ENCODE assay signal across 18 cellular contexts in the genomic region with DNA sequence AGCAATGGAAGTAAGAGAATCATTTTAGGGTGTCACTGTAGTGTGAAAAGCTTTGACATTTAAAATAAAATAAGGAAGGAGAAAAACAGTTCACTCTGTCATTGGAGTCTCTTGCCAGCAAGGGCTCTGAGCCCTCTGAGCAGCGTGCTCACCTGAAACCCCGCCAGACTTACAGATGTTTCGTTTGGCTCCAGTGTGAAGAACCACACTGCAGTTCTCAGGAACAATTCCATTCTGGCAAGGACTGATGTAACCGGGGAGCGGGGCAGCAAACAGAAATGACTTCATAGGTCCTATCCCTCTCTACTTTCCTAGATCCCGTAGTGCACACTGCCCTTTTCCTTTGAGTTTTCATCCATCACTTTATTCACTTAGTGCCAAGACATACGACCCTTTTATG.
DNase-seq lines count a peak whose midpoint lies in the region; ATAC-seq, FAIRE-seq and TF ChIP-seq lines count a peak whose summit lies in the region.
"Had no signal": no experiment of that assay in that cellular context is flagged by ENCODE, and none has a peak within 500 bp of the region (broad histone marks: within the 10 kb centered on the region; RNA-seq: fewer than 3 reads in every experiment).

No MANE protein-coding gene starts in this region.

- H3K27me3 ChIP-seq in esophagus muscularis mucosa: no peaks in the 10 kb centered on the region
- H3K27me3 ChIP-seq: SJSA1 had no signal

- H3K27ac Mint-ChIP-seq in T-helper 1 cell treated with Interleukin-12 subunit alpha and Interleukin-12 subunit beta and Interleukin-4 antibody, amounts not matched to agents 30 μg/mL and 1 μg/mL, for 36 hours: peak overlapping the region; percentile 70

- peaks cover 84% of the 10 kb centered on the region for H3K4me1 Mint-ChIP-seq in T-helper 1 cell treated with Interleukin-12 subunit alpha and Interleukin-12 subunit beta and Interleukin-4 antibody, amounts not matched to agents 30 μg/mL and 1 μg/mL, for 36 hours (ENCODE audit: low read depth)

- no peak overlapping the region for H3K4me3 ChIP-seq in esophagus muscularis mucosa
- H3K4me3 ChIP-seq: SJSA1, smooth muscle cell had no signal

- peak; percentile 81 for ATAC-seq in sciatic nerve
- ATAC-seq in GM18502 (IDR thresholded peaks at IDR 0.05; ENCODE audit: poor library complexity, unreplicated experiment): no peak
- no peak for ATAC-seq in HG02870 (IDR thresholded peaks at IDR 0.05; ENCODE audit: unreplicated experiment)
- ATAC-seq: left lobe of liver had no signal

- peak overlapping the region; percentile 49 to 66 (median 58) for H3K27ac ChIP-seq in esophagus muscularis mucosa (replicated peaks in 1 of 4)
- H3K27ac ChIP-seq: SJSA1, VCaP had no signal

- peaks cover 46 to 75% (median 49%) of the 10 kb centered on the region in 4 donors for H3K4me1 ChIP-seq in esophagus muscularis mucosa
- H3K4me1 ChIP-seq: SJSA1 had no signal

- TF ChIP-seq POLR2A in esophagus muscularis mucosa (IDR thresholded peaks at IDR 0.05; ENCODE audit: low read depth): no peak
- no peak for TF ChIP-seq POLR2A in H54 (IDR thresholded peaks at IDR 0.05; ENCODE audit: low read depth, low read length)

- no peak for TF ChIP-seq CTCF in esophagus muscularis mucosa (IDR thresholded peaks at IDR 0.05)

- peak overlapping the region; percentile 14 for H3K4me3 Mint-ChIP-seq in T-helper 1 cell treated with Interleukin-12 subunit alpha and Interleukin-12 subunit beta and Interleukin-4 antibody, amounts not matched to agents 30 μg/mL and 1 μg/mL, for 36 hours
- H3K4me3 Mint-ChIP-seq: neural crest cell had no signal

- DNase-seq in T-helper 1 cell (no peak), NCI-H446 treated with DMSO at 0.1 percent for 48 hours (lab: John Stamatoyannopoulos, UW) (peak; percentile 15), esophagus muscularis mucosa (ENCODE audit: extremely low spot score) (no peak), sciatic nerve (ENCODE audit: low spot score) (no peak), H54 (ENCODE audit: insufficient read length, low spot score) (no peak)
- DNase-seq: 8988T; central memory CD4-positive, alpha-beta T cell; NCI-H1930; trophoblast cell had no signal

- no peaks in the 10 kb centered on the region for H3K27me3 Mint-ChIP-seq in T-helper 1 cell treated with Interleukin-12 subunit alpha and Interleukin-12 subunit beta and Interleukin-4 antibody, amounts not matched to agents 30 μg/mL and 1 μg/mL, for 36 hours (ENCODE audit: low read depth)

- peaks cover 0 to 47% (median 9%) of the 10 kb centered on the region in 4 donors for H3K36me3 ChIP-seq in esophagus muscularis mucosa
- H3K36me3 ChIP-seq: SJSA1 had no signal

- intact Hi-C loops in esophagus muscularis mucosa (cut with DNase I) (no loop called here), sciatic nerve (cut with DNase I) (no loop called here)

- WGBS in esophagus muscularis mucosa: 31% methylated on average over 7 of the region's 7 CpGs

- no peak for TF ChIP-seq EP300 in esophagus muscularis mucosa (IDR thresholded peaks at IDR 0.05)

- H3K36me3 Mint-ChIP-seq in T-helper 1 cell treated with Interleukin-12 subunit alpha and Interleukin-12 subunit beta and Interleukin-4 antibody, amounts not matched to agents 30 μg/mL and 1 μg/mL, for 36 hours (ENCODE audit: low read depth): peaks cover 82% of the 10 kb centered on the region

- no peak for FAIRE-seq in H54 (lab: Jason Lieb, UNC)
- FAIRE-seq: endothelial cell of umbilical vein had no signal

- H3K9me3 Mint-ChIP-seq in T-helper 1 cell treated with Interleukin-12 subunit alpha and Interleukin-12 subunit beta and Interleukin-4 antibody, amounts not matched to agents 30 μg/mL and 1 μg/mL, for 36 hours: peaks cover 17% of the 10 kb centered on the region

- peaks cover 0 to 10% (median 3%) of the 10 kb centered on the region in 4 donors for H3K9me3 ChIP-seq in esophagus muscularis mucosa
- H3K9me3 ChIP-seq: SJSA1 had no signal
